ENCODE assay signal across 25 cellular contexts in genomic region chr12:30152705-30153104, GRCh38.
"Had no signal": no experiment of that assay in that cellular context is flagged by ENCODE, and none has a peak within 500 bp of the region (broad histone marks: within the 10 kb centered on the region; RNA-seq: fewer than 3 reads in every experiment).

No MANE protein-coding gene starts in this region.

- DNase-seq: activated B cell treated with CpG ODN at 0.5 μM for 24 hours; activated CD4-positive, alpha-beta T cell treated with anti-CD3 and anti-CD28 coated beads for 36 hours; activated CD4-positive, alpha-beta T cell treated with anti-CD3 and anti-CD28 coated beads, Interleukin-2, amount 50 U/mL, for 4 hours; activated CD8-positive, alpha-beta memory T cell treated with anti-CD3 and anti-CD28 coated beads for 24 hours; activated CD8-positive, alpha-beta memory T cell treated with anti-CD3 and anti-CD28 coated beads, Interleukin-2, amount 50 U/mL, for 4 hours; activated naive CD4-positive, alpha-beta T cell; activated T-cell treated with anti-CD3 and anti-CD28 coated beads, Interleukin-2, amount 50 U/mL, for 24 hours; adrenal gland; brain microvascular endothelial cell; caudate nucleus; effector CD4-positive, alpha-beta T cell; heart left ventricle; islet precursor cell; left cardiac atrium; midbrain; natural killer cell; spleen; stimulated activated CD4-positive, alpha-beta T cell treated with anti-CD3 and anti-CD28 coated beads, Interleukin-4, amount 100 ng/mL, for 1 hour; stimulated activated naive CD4-positive, alpha-beta T cell; testis; trophoblast cell; uterus had no signal

- H3K4me3 ChIP-seq: adrenal gland, ascending aorta, heart left ventricle, prostate gland, right atrium auricular region, spleen, testis, uterus had no signal

- H3K27me3 ChIP-seq: adrenal gland, ascending aorta, brain microvascular endothelial cell, heart left ventricle, right atrium auricular region, spleen, testis, uterus had no signal

- H3K27ac ChIP-seq: adrenal gland, ascending aorta, brain microvascular endothelial cell, heart left ventricle, prostate gland, right atrium auricular region, spleen, testis, uterus had no signal

- H3K36me3 ChIP-seq: adrenal gland, ascending aorta, brain microvascular endothelial cell, heart left ventricle, prostate gland, right atrium auricular region, spleen, uterus had no signal

- H3K4me1 ChIP-seq: adrenal gland, ascending aorta, heart left ventricle, prostate gland, right atrium auricular region, spleen, testis, uterus had no signal

- H3K9me3 ChIP-seq: adrenal gland, prostate gland, testis, uterus had no signal
